In the genomic region with DNA sequence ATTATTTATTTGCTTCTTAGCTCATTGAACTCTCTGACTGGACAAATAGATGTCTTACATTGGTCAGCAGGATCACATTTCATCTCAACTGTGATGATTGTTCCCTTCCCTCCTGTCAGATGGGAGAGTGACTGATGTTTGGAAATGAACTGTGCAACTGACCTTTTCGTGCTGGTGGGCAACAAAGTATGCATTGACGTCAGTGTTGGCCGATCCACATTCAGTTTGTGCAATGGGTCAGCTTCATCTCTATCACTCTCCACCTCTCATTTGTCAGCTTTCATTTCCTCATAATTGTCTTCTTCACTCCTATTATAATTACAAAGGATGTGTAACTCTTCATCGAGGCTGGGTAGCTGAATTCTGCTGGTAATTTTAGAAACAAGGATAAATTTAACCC, we compare ENCODE assay signal across 11 cellular contexts.
DNase-seq lines count a peak whose midpoint lies in the region; ATAC-seq and TF ChIP-seq lines count a peak whose summit lies in the region.
"Had no signal": no experiment of that assay in that cellular context is flagged by ENCODE, and none has a peak within 500 bp of the region (broad histone marks: within the 10 kb centered on the region; RNA-seq: fewer than 3 reads in every experiment).

No MANE protein-coding gene starts in this region.

- H3K79me2 ChIP-seq in fibroblast of lung (ENCODE audit: control insufficient read depth, insufficient read depth, low read length) (no peaks in the 10 kb centered on the region), osteoblast (ENCODE audit: insufficient read depth, low read length) (peaks cover 18% of the 10 kb centered on the region)

- peaks cover 22% of the 10 kb centered on the region for H3K4me1 ChIP-seq in fibroblast of lung (ENCODE audit: control insufficient read depth, extremely low read depth, insufficient read depth, low read length)
- peaks cover 41% of the 10 kb centered on the region for H3K4me1 ChIP-seq in osteoblast (ENCODE audit: insufficient read depth, low read length)
- H3K4me1 ChIP-seq in mucosa of descending colon (ENCODE audit: low read depth) = no peaks in the 10 kb centered on the region

- H3K27me3 ChIP-seq in fibroblast of lung (ENCODE audit: control insufficient read depth, insufficient read depth, low read length) (no peaks in the 10 kb centered on the region), osteoblast (ENCODE audit: insufficient read depth, low read length) (no peaks in the 10 kb centered on the region)

- TF ChIP-seq CTCF in Calu3 (IDR thresholded peaks at IDR 0.05; ENCODE audit: unreplicated experiment) (no peak), fibroblast of lung (conservative IDR thresholded peaks at IDR 0.05 in 1 of 2, IDR thresholded peaks at IDR 0.05 in 1 of 2; ENCODE audit: low read depth in 1 of 2, low read length in 2 of 2) (no peak), osteoblast (IDR thresholded peaks at IDR 0.05; ENCODE audit: extremely low read depth, low read depth, low read length) (no peak), mucosa of descending colon (IDR thresholded peaks at IDR 0.05) (no peak)

- no peak overlapping the region for H3K27ac Mint-ChIP-seq in Calu3 (ENCODE audit: unreplicated experiment)

- H4K20me1 ChIP-seq in fibroblast of lung (ENCODE audit: control insufficient read depth, extremely low read depth, insufficient read depth, low read length) (no peaks in the 10 kb centered on the region), osteoblast (ENCODE audit: insufficient read depth, low read length) (no peaks in the 10 kb centered on the region)

- H3K36me3 Mint-ChIP-seq in Calu3 (ENCODE audit: insufficient read depth, unreplicated experiment) = peaks cover 6% of the 10 kb centered on the region

- H3K4me3 Mint-ChIP-seq in Calu3 (ENCODE audit: low read depth, unreplicated experiment) = no peak overlapping the region

- DNase-seq in Calu3 = peak; percentile 25
- peak; percentile 33 for DNase-seq in NCI-H460 (ENCODE audit: extremely low read depth, low read depth)
- DNase-seq in fibroblast of lung (ENCODE audit: low read depth in 2 of 2) = peak; percentile 98 to 99
- DNase-seq in osteoblast (ENCODE audit: insufficient read length, low spot score, missing footprints) = no peak
- DNase-seq in NCI-H1105 treated with DMSO at 0.1 percent for 48 hours (lab: John Stamatoyannopoulos, UW) = no peak
- no peak for DNase-seq in posterior vena cava (ENCODE audit: low spot score)
- DNase-seq in mucosa of descending colon = no peak
- DNase-seq: DMS53; NCI-H524 treated with DMSO at 0.1 percent for 48 hours; stimulated activated CD4-positive, alpha-beta T cell treated with anti-CD3 and anti-CD28 coated beads, Interleukin-4, amount 100 ng/mL, for 24 hours had no signal

- H3K4me3 ChIP-seq in fibroblast of lung (replicated peaks in 1 of 4; ENCODE audit: control extremely low read depth in 1 of 4, insufficient read depth in 1 of 4, low read depth in 3 of 4, low read length in 4 of 4) (no peak overlapping the region), osteoblast (ENCODE audit: insufficient read depth, low read length) (no peak overlapping the region), mucosa of descending colon (no peak overlapping the region)

- peaks cover 21% of the 10 kb centered on the region for H3K4me1 Mint-ChIP-seq in Calu3 (ENCODE audit: low read depth, unreplicated experiment)

- ATAC-seq in mucosa of descending colon (no peak), GM21526 (IDR thresholded peaks at IDR 0.05; ENCODE audit: low FRiP score, unreplicated experiment) (no peak)

- H3K9me3 ChIP-seq in fibroblast of lung (ENCODE audit: control insufficient read depth, insufficient read depth, low read depth, low read length) (no peaks in the 10 kb centered on the region), osteoblast (ENCODE audit: low read depth, low read length) (no peaks in the 10 kb centered on the region), mucosa of descending colon (no peaks in the 10 kb centered on the region)

- no peaks in the 10 kb centered on the region for H3K9me3 Mint-ChIP-seq in Calu3 (ENCODE audit: low read depth, unreplicated experiment)

- BruUV-seq in Calu3 (replicated peaks; lab: Mats Ljungman, UMichigan) = no TSS peak

- H2AFZ ChIP-seq in fibroblast of lung (ENCODE audit: low read length) (no peak overlapping the region), osteoblast (ENCODE audit: low read length) (no peak overlapping the region)

- no peak overlapping the region for H3K9ac ChIP-seq in fibroblast of lung (ENCODE audit: insufficient read depth, low read length)

- H3K4me2 ChIP-seq in fibroblast of lung (ENCODE audit: extremely low read depth, insufficient read depth, low read length) (peak overlapping the region; percentile 1), osteoblast (ENCODE audit: insufficient read depth, low read length) (peak overlapping the region; percentile 44)

- H3K27me3 Mint-ChIP-seq in Calu3 (ENCODE audit: unreplicated experiment) = no peaks in the 10 kb centered on the region

- H3K27ac ChIP-seq in fibroblast of lung (ENCODE audit: insufficient read depth, low read length) (peak overlapping the region; percentile 74), osteoblast (ENCODE audit: low read depth, low read length) (peak overlapping the region; percentile 85)

- CTCF ChIA-PET in Calu3 (lab: Charles Lee) = no interaction called here

- intact Hi-C loops in Calu3 (cut with micrococcal nuclease; ENCODE audit: unreplicated experiment) (loop anchor here (5.0 kb wide), 2 partner anchors 58 to 93 kb away; a partner anchor contains a TSS), posterior vena cava (cut with DNase I) (no loop called here), mucosa of descending colon (cut with DNase I, micrococcal nuclease) (no loop called here)

- no peaks in the 10 kb centered on the region for H3K36me3 ChIP-seq in fibroblast of lung (ENCODE audit: control insufficient read depth, insufficient read depth, low read length)
- H3K36me3 ChIP-seq in osteoblast (ENCODE audit: insufficient read depth, low read length) = no peaks in the 10 kb centered on the region
- H3K36me3 ChIP-seq in mucosa of descending colon (ENCODE audit: low read depth) = no peaks in the 10 kb centered on the region

Comparison
In these comparisons a context has a peak if more than half of its experiments do, and no peak if none do; other contexts are left out.
1. DNase-seq: peak in Calu3 (single experiment), NCI-H460 (single experiment) and fibroblast of lung (2 of 2); none in osteoblast (single experiment), NCI-H1105 treated with DMSO at 0.1 percent for 48 hours (single experiment), posterior vena cava (single experiment) and mucosa of descending colon (0 of 3).